27 cellular contexts compared by ENCODE assay signal in genomic region chr3:3699407-3699806, GRCh38.
"Had no signal": no experiment of that assay in that cellular context is flagged by ENCODE, and none has a peak within 500 bp of the region (broad histone marks: within the 10 kb centered on the region; RNA-seq: fewer than 3 reads in every experiment).

No MANE protein-coding gene starts in this region.

- H3K27me3 Mint-ChIP-seq: progenitor cell of endocrine pancreas; stimulated activated memory B cell treated with anti-CD40 and anti-IgM and Interleukin-4, amounts not matched to agents 10 μg/mL and 1 μg/mL and 100 μg/mL, for 72 hours; stimulated activated naive CD8-positive, alpha-beta T cell treated with anti-CD3 and anti-CD28 coated beads, Interleukin-15, amount 100 ng/mL, for 72 hours had no signal

- H3K4me3 Mint-ChIP-seq: immature natural killer cell; naive thymus-derived CD8-positive, alpha-beta T cell; nephron; neural crest cell; stimulated activated memory B cell treated with anti-CD40 and anti-IgM and Interleukin-4, amounts not matched to agents 10 μg/mL and 1 μg/mL and 100 μg/mL, for 72 hours; stimulated activated naive CD8-positive, alpha-beta T cell treated with anti-CD3 and anti-CD28 coated beads, Interleukin-15, amount 100 ng/mL, for 72 hours had no signal

- DNase-seq: hypothalamus; immature natural killer cell; kidney; left colon; left lung; lower lobe of right lung; mesenchymal stem cell; naive thymus-derived CD8-positive, alpha-beta T cell; nucleus accumbens; right lobe of liver; stimulated activated CD4-positive, alpha-beta T cell treated with anti-CD3 and anti-CD28 coated beads, Interleukin-1b, Interleukin-23, amount 100 ng/mL, for 48 hours; stimulated activated CD4-positive, alpha-beta T cell treated with anti-CD3 and anti-CD28 coated beads, Interleukin-2, amount 100 ng/mL, for 48 hours; stimulated activated CD4-positive, alpha-beta T cell treated with anti-CD3 and anti-CD28 coated beads, Interleukin-4, amount 100 ng/mL, for 4 hours; stimulated activated CD8-positive, alpha-beta memory T cell treated with anti-CD3 and anti-CD28 coated beads, Interleukin-4, amount 100 ng/mL, for 48 hours; stimulated activated naive CD4-positive, alpha-beta T cell treated with Interleukin-2 at 50 U/mL for 16 hours; stimulated activated naive CD8-positive, alpha-beta T cell treated with anti-CD3 and anti-CD28 coated beads, Interleukin-15, amount 100 ng/mL, for 72 hours; substantia nigra; upper lobe of right lung; uterus had no signal

- H3K4me3 ChIP-seq: left lung, lower lobe of right lung, right atrium auricular region, right lobe of liver, smooth muscle cell, tibial nerve, upper lobe of right lung, uterus had no signal

- H3K4me1 ChIP-seq: left lung, lower lobe of right lung, right atrium auricular region, right lobe of liver, tibial nerve, upper lobe of right lung, uterus had no signal

- H3K4me1 Mint-ChIP-seq: immature natural killer cell; naive thymus-derived CD8-positive, alpha-beta T cell; neural crest cell; stimulated activated naive CD8-positive, alpha-beta T cell treated with anti-CD3 and anti-CD28 coated beads, Interleukin-15, amount 100 ng/mL, for 72 hours had no signal

- H3K27ac Mint-ChIP-seq: immature natural killer cell; naive thymus-derived CD8-positive, alpha-beta T cell; nephron; stimulated activated memory B cell treated with anti-CD40 and anti-IgM and Interleukin-4, amounts not matched to agents 10 μg/mL and 1 μg/mL and 100 μg/mL, for 72 hours; stimulated activated naive CD8-positive, alpha-beta T cell treated with anti-CD3 and anti-CD28 coated beads, Interleukin-15, amount 100 ng/mL, for 72 hours had no signal

- H3K9me3 Mint-ChIP-seq: nephron; neural crest cell; stimulated activated memory B cell treated with anti-CD40 and anti-IgM and Interleukin-4, amounts not matched to agents 10 μg/mL and 1 μg/mL and 100 μg/mL, for 72 hours had no signal

- H3K36me3 ChIP-seq: left lung, lower lobe of right lung, right atrium auricular region, right lobe of liver, tibial nerve, upper lobe of right lung, uterus had no signal

- H3K4me2 ChIP-seq: smooth muscle cell had no signal

- FAIRE-seq: islet of Langerhans, kidney had no signal

- H3K27ac ChIP-seq: left lung, lower lobe of right lung, right atrium auricular region, right lobe of liver, tibial nerve, upper lobe of right lung, uterus had no signal

- H3K36me3 Mint-ChIP-seq: stimulated activated memory B cell treated with anti-CD40 and anti-IgM and Interleukin-4, amounts not matched to agents 10 μg/mL and 1 μg/mL and 100 μg/mL, for 72 hours had no signal

- H3K9me3 ChIP-seq: left lung, lower lobe of right lung, right atrium auricular region, right lobe of liver, tibial nerve, upper lobe of right lung, uterus had no signal

- H3K27me3 ChIP-seq: left lung, right atrium auricular region, right lobe of liver, tibial nerve, upper lobe of right lung, uterus had no signal
